Comparison of ENCODE assay signal across 1 cellular context in the genomic region with DNA sequence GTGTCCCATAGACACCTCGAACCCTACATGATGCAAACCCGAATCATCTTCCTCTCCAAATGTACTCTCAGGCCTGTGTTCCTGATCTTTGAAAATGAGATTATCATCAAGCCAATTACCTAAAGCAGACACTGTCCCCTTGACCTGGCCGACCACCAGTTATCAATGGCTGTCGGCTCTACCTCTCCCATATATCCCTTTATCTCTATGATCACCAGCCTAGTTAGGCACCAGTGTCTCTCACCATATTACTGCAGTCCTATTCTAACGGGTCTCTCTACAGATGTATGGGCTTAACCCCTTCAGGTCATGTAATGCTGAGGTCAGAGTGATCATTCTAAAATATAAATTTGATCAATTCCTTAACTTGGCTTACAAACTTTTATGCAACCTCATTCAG.
TF ChIP-seq lines count a peak whose summit lies in the region.

No MANE protein-coding gene starts in this region.

TF ChIP-seq in IMR-90, 13 proteins besides CTCF, POLR2A, EP300 and RAD21 (continued from another document):
- TF ChIP-seq NFE2L2 (IDR thresholded peaks at IDR 0.05; ENCODE audit: low read depth, low read length), result no peak
- no peak for TF ChIP-seq MAZ (IDR thresholded peaks at IDR 0.05; ENCODE audit: borderline replicate concordance, low read depth, low read length)
